Comparison of ENCODE assay signal across 9 cellular contexts in genomic region chr1:47388548-47389238, GRCh38. TPM values are rescaled to one million over a fixed set of nuclear protein-coding genes. Genes with fewer than 3 reads are reported as not detected.
DNase-seq lines count a peak whose midpoint lies in the region; ATAC-seq and TF ChIP-seq lines count a peak whose summit lies in the region.
"Had no signal": no experiment of that assay in that cellular context is flagged by ENCODE, and none has a peak within 500 bp of the region (broad histone marks: within the 10 kb centered on the region; RNA-seq: fewer than 3 reads in every experiment).

No MANE protein-coding gene starts in this region.

- no peaks in the 10 kb centered on the region for H3K9me3 Mint-ChIP-seq in activated CD4-positive, alpha-beta memory T cell treated with anti-CD3 and anti-CD28 coated beads for 36 hours
- no peaks in the 10 kb centered on the region for H3K9me3 Mint-ChIP-seq in naive B cell

- H3K9me3 ChIP-seq in esophagus muscularis mucosa: no peaks in the 10 kb centered on the region
- H3K9me3 ChIP-seq in thoracic aorta: no peaks in the 10 kb centered on the region

- TF ChIP-seq EP300 in esophagus muscularis mucosa (IDR thresholded peaks at IDR 0.05): no peak

- peaks cover 0 to 1% (median 0%) of the 10 kb centered on the region in 4 donors for H3K36me3 ChIP-seq in esophagus muscularis mucosa
- H3K36me3 ChIP-seq in thoracic aorta: no peaks in the 10 kb centered on the region

- 31% methylated on average over 7 of the region's 7 CpGs for WGBS in esophagus muscularis mucosa

- H3K27me3 ChIP-seq in esophagus muscularis mucosa: peaks cover 0 to 5% (median 0%) of the 10 kb centered on the region in 4 donors
- H3K27me3 ChIP-seq in thoracic aorta (replicated peaks; ENCODE audit: insufficient read depth): no peaks in the 10 kb centered on the region

- TF ChIP-seq CTCF in esophagus muscularis mucosa (IDR thresholded peaks at IDR 0.05): peak; percentile 45 to 69 (median 51)
- TF ChIP-seq CTCF in thoracic aorta (IDR thresholded peaks at IDR 0.05): peak; percentile 72

- POLR2A ChIA-PET in activated CD4-positive, alpha-beta memory T cell treated with anti-CD3 and anti-CD28 coated beads for 36 hours (lab: Charles Lee): interaction anchor here (1.0 kb wide), 1 partner anchor 9 kb away, joined by 3 read pairs; no protein-coding TSS in a partner anchor

- CTCF ChIA-PET in activated CD4-positive, alpha-beta memory T cell treated with anti-CD3 and anti-CD28 coated beads for 36 hours (lab: Charles Lee): interaction anchor here (0.7 to 5.4 kb wide), 20 partner anchors 9 to 366 kb away, joined by 3 to 51 read pairs (median 6); partner anchors contain the start of gene FOXD2

- H3K36me3 Mint-ChIP-seq in activated CD4-positive, alpha-beta memory T cell treated with anti-CD3 and anti-CD28 coated beads for 36 hours: no peaks in the 10 kb centered on the region
- no peaks in the 10 kb centered on the region for H3K36me3 Mint-ChIP-seq in naive B cell

- H3K4me3 ChIP-seq in esophagus muscularis mucosa (no peak overlapping the region), thoracic aorta (no peak overlapping the region)

- ATAC-seq in HG03103 (IDR thresholded peaks at IDR 0.05; ENCODE audit: low read depth, unreplicated experiment) (peak; percentile 82), naive B cell (ENCODE audit: low read depth in 2 of 2) (no peak), thoracic aorta (ENCODE audit: insufficient number of reproducible peaks, low FRiP score, low read depth) (peak; percentile 48)

- intact Hi-C loops in activated CD4-positive, alpha-beta memory T cell treated with anti-CD3 and anti-CD28 coated beads for 36 hours (cut with micrococcal nuclease): loop anchor here (2.0 kb wide), 3 partner anchors 48 to 338 kb away; no protein-coding TSS in a partner anchor
- intact Hi-C loops in esophagus muscularis mucosa (cut with DNase I): no loop called here

- peaks cover 0 to 15% (median 11%) of the 10 kb centered on the region in 4 donors for H3K4me1 ChIP-seq in esophagus muscularis mucosa
- no peaks in the 10 kb centered on the region for H3K4me1 ChIP-seq in thoracic aorta (ENCODE audit: control insufficient read depth in 1 of 2, low read depth in 2 of 2)

- H3K4me3 Mint-ChIP-seq in activated CD4-positive, alpha-beta memory T cell treated with anti-CD3 and anti-CD28 coated beads for 36 hours: no peak overlapping the region
- H3K4me3 Mint-ChIP-seq in naive B cell: no peak overlapping the region

- no peak overlapping the region for H3K27ac ChIP-seq in esophagus muscularis mucosa (replicated peaks in 1 of 4)
- H3K27ac ChIP-seq in thoracic aorta: no peak overlapping the region

- DNase-seq in activated gamma-delta T cell treated with Interleukin-2 at 50 U/mL for 16 hours: peak; percentile 24
- no peak for DNase-seq in activated gamma-delta T cell (lab: John Stamatoyannopoulos, UW)
- peak; percentile 39 for DNase-seq in NCI-H345 treated with DMSO at 0.1 percent for 48 hours (lab: John Stamatoyannopoulos, UW; ENCODE audit: unreplicated experiment)
- peak; percentile 71 for DNase-seq in activated CD4-positive, alpha-beta memory T cell treated with anti-CD3 and anti-CD28 coated beads for 36 hours
- no peak for DNase-seq in esophagus muscularis mucosa (ENCODE audit: extremely low spot score)
- DNase-seq in naive B cell: peak; percentile 9
- no peak for DNase-seq in thoracic aorta (ENCODE audit: low spot score)

- no peaks in the 10 kb centered on the region for H3K27me3 Mint-ChIP-seq in activated CD4-positive, alpha-beta memory T cell treated with anti-CD3 and anti-CD28 coated beads for 36 hours
- peaks cover 6 to 15% (median 11%) of the 10 kb centered on the region in 3 donors for H3K27me3 Mint-ChIP-seq in naive B cell

- no peak overlapping the region for H3K27ac Mint-ChIP-seq in activated CD4-positive, alpha-beta memory T cell treated with anti-CD3 and anti-CD28 coated beads for 36 hours
- H3K27ac Mint-ChIP-seq in naive B cell: peak overlapping the region in 2 of 6 donors; percentile 28 to 30

- no peak for TF ChIP-seq POLR2A in esophagus muscularis mucosa (IDR thresholded peaks at IDR 0.05; ENCODE audit: low read depth)

- no peaks in the 10 kb centered on the region for H3K4me1 Mint-ChIP-seq in activated CD4-positive, alpha-beta memory T cell treated with anti-CD3 and anti-CD28 coated beads for 36 hours (ENCODE audit: low read depth)
- H3K4me1 Mint-ChIP-seq in naive B cell: peaks cover 0 to 4% (median 0%) of the 10 kb centered on the region in 3 donors

RNA-seq across cellular contexts. Expression of gene FOXE3, which starts 27.4 kb away (rescaled TPM):
- not detected for total RNA-seq in activated CD4-positive, alpha-beta memory T cell treated with anti-CD3 and anti-CD28 coated beads for 36 hours
- not detected for total RNA-seq in esophagus muscularis mucosa
- polyA plus RNA-seq in naive B cell (ENCODE audit: low read depth in 6 of 6): not detected
- total RNA-seq in thoracic aorta: under 1 TPM in 1 of 2 donors, not detected in 1; 0.28 TPM
- total RNA-seq: frontal cortex had no signal

RNA-seq across cellular contexts. Expression of gene FOXD2, which starts 49.2 kb away (rescaled TPM):
- total RNA-seq in activated CD4-positive, alpha-beta memory T cell treated with anti-CD3 and anti-CD28 coated beads for 36 hours: under 1 TPM; 0.10 to 0.26 TPM
- total RNA-seq in esophagus muscularis mucosa (under 1 TPM in 3 of 4 donors, not detected in 1; under 0.01 to 0.57 (median 0.19) TPM), thoracic aorta (1 to 10 TPM; 4.9 TPM)
- under 1 TPM in 5 of 6 donors, not detected in 1; 0.05 to 0.37 (median 0.07) TPM for polyA plus RNA-seq in naive B cell (ENCODE audit: low read depth in 6 of 6)

RNA-seq across cellular contexts. Expression of gene CMPK1, which starts 55.1 kb away (rescaled TPM):
- total RNA-seq in activated CD4-positive, alpha-beta memory T cell treated with anti-CD3 and anti-CD28 coated beads for 36 hours: 100 to 1,000 TPM; 116 TPM
- total RNA-seq in esophagus muscularis mucosa (100 to 1,000 TPM in 3 of 4 donors, 10 to 100 TPM in 1; 94.6 to 167 (median 121) TPM), thoracic aorta (100 to 1,000 TPM; 117 to 146 TPM)
- 100 to 1,000 TPM; 124 to 195 (median 140) TPM for polyA plus RNA-seq in naive B cell (ENCODE audit: low read depth in 6 of 6)

Comparison
In these comparisons a context has a peak if more than half of its experiments do, and no peak if none do; other contexts are left out.
1. DNase-seq: peak in activated gamma-delta T cell treated with Interleukin-2 at 50 U/mL for 16 hours (single experiment), NCI-H345 treated with DMSO at 0.1 percent for 48 hours (single experiment), activated CD4-positive, alpha-beta memory T cell treated with anti-CD3 and anti-CD28 coated beads for 36 hours (single experiment) and naive B cell (single experiment); none in activated gamma-delta T cell (single experiment), esophagus muscularis mucosa (single experiment) and thoracic aorta (single experiment).
2. ATAC-seq: peak in HG03103 (single experiment) and thoracic aorta (single experiment); none in naive B cell (0 of 2).